In the genomic region with DNA sequence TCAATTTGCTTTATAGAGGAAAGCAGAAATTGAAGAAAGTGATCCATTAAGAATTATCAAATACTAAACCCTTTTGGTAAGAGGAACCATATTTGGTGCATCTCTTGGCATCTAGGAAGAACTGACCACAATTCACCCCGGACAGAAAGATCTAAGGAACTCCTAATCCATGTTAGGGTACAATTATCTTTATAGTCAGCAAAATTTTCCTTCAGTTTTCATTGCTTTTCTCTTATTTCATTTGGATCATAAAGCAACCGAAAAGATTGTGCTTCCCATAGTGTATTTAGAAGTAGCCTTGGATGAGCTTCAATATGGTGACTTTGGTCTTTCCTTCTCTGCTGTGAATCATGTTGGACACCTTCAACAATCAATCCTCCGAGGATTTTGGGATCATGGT, we compare ENCODE assay signal across 3 cellular contexts.
A peak's percentile ranks its signal among the peaks of the same experiment; 100 is the strongest.
TF ChIP-seq lines count a peak whose summit lies in the region.

No MANE protein-coding gene starts in this region.

TF ChIP-seq in HepG2, 621 proteins besides CTCF, POLR2A, EP300 and RAD21:
- TF ChIP-seq MAFK (conservative IDR thresholded peaks at IDR 0.05 in 1 of 2, IDR thresholded peaks at IDR 0.05 in 1 of 2; ENCODE audit: low read length in 2 of 2) (peak; percentile 62 to 79), MAFF (IDR thresholded peaks at IDR 0.05; ENCODE audit: low read depth, low read length) (peak; percentile 63; the same call in 1 of the 2 replicates), POLR2AphosphoS2 (IDR thresholded peaks at IDR 0.05; ENCODE audit: low read depth, low read length) (no peak), KAT2B (IDR thresholded peaks at IDR 0.05; ENCODE audit: borderline replicate concordance, low read depth, low read length) (no peak)
- TF ChIP-seq, protein P1, sequence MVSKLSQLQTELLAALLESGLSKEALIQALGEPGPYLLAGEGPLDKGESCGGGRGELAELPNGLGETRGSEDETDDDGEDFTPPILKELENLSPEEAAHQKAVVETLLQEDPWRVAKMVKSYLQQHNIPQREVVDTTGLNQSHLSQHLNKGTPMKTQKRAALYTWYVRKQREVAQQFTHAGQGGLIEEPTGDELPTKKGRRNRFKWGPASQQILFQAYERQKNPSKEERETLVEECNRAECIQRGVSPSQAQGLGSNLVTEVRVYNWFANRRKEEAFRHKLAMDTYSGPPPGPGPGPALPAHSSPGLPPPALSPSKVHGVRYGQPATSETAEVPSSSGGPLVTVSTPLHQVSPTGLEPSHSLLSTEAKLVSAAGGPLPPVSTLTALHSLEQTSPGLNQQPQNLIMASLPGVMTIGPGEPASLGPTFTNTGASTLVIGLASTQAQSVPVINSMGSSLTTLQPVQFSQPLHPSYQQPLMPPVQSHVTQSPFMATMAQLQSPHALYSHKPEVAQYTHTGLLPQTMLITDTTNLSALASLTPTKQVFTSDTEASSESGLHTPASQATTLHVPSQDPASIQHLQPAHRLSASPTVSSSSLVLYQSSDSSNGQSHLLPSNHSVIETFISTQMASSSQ (IDR thresholded peaks at IDR 0.05; ENCODE audit: low read depth), result no peak
- TF ChIP-seq, protein P1 (CRISPR knock-in tag; IDR thresholded peaks at IDR 0.05; ENCODE audit: borderline replicate concordance), result no peak

TF ChIP-seq in GM23338, 12 proteins besides CTCF, POLR2A, EP300 and RAD21 (continues in another document):
- no peak for TF ChIP-seq JUNB (IDR thresholded peaks at IDR 0.05; ENCODE audit: unreplicated experiment)
- no peak for TF ChIP-seq POLR2AphosphoS5 (IDR thresholded peaks at IDR 0.05; ENCODE audit: low read depth)
- TF ChIP-seq ZNF114 (CRISPR knock-in tag; IDR thresholded peaks at IDR 0.05), result no peak
- no peak for TF ChIP-seq EZH2 (IDR thresholded peaks at IDR 0.05; ENCODE audit: low read depth, unreplicated experiment)
- TF ChIP-seq, protein P2, sequence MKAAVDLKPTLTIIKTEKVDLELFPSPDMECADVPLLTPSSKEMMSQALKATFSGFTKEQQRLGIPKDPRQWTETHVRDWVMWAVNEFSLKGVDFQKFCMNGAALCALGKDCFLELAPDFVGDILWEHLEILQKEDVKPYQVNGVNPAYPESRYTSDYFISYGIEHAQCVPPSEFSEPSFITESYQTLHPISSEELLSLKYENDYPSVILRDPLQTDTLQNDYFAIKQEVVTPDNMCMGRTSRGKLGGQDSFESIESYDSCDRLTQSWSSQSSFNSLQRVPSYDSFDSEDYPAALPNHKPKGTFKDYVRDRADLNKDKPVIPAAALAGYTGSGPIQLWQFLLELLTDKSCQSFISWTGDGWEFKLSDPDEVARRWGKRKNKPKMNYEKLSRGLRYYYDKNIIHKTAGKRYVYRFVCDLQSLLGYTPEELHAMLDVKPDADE (IDR thresholded peaks at IDR 0.05), result no peak
- TF ChIP-seq, protein P3, sequence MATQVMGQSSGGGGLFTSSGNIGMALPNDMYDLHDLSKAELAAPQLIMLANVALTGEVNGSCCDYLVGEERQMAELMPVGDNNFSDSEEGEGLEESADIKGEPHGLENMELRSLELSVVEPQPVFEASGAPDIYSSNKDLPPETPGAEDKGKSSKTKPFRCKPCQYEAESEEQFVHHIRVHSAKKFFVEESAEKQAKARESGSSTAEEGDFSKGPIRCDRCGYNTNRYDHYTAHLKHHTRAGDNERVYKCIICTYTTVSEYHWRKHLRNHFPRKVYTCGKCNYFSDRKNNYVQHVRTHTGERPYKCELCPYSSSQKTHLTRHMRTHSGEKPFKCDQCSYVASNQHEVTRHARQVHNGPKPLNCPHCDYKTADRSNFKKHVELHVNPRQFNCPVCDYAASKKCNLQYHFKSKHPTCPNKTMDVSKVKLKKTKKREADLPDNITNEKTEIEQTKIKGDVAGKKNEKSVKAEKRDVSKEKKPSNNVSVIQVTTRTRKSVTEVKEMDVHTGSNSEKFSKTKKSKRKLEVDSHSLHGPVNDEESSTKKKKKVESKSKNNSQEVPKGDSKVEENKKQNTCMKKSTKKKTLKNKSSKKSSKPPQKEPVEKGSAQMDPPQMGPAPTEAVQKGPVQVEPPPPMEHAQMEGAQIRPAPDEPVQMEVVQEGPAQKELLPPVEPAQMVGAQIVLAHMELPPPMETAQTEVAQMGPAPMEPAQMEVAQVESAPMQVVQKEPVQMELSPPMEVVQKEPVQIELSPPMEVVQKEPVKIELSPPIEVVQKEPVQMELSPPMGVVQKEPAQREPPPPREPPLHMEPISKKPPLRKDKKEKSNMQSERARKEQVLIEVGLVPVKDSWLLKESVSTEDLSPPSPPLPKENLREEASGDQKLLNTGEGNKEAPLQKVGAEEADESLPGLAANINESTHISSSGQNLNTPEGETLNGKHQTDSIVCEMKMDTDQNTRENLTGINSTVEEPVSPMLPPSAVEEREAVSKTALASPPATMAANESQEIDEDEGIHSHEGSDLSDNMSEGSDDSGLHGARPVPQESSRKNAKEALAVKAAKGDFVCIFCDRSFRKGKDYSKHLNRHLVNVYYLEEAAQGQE (IDR thresholded peaks at IDR 0.05; ENCODE audit: unreplicated experiment), result no peak
- TF ChIP-seq NANOG (IDR thresholded peaks at IDR 0.05; ENCODE audit: borderline replicate concordance), result no peak
- TF ChIP-seq CREB1 (CRISPR knock-in tag; IDR thresholded peaks at IDR 0.05; ENCODE audit: low read depth), result no peak
- TF ChIP-seq STAT1 (IDR thresholded peaks at IDR 0.05; ENCODE audit: unreplicated experiment), result no peak

TF ChIP-seq in K562, 482 proteins besides CTCF, POLR2A, EP300 and RAD21:
- TF ChIP-seq, protein P4, sequence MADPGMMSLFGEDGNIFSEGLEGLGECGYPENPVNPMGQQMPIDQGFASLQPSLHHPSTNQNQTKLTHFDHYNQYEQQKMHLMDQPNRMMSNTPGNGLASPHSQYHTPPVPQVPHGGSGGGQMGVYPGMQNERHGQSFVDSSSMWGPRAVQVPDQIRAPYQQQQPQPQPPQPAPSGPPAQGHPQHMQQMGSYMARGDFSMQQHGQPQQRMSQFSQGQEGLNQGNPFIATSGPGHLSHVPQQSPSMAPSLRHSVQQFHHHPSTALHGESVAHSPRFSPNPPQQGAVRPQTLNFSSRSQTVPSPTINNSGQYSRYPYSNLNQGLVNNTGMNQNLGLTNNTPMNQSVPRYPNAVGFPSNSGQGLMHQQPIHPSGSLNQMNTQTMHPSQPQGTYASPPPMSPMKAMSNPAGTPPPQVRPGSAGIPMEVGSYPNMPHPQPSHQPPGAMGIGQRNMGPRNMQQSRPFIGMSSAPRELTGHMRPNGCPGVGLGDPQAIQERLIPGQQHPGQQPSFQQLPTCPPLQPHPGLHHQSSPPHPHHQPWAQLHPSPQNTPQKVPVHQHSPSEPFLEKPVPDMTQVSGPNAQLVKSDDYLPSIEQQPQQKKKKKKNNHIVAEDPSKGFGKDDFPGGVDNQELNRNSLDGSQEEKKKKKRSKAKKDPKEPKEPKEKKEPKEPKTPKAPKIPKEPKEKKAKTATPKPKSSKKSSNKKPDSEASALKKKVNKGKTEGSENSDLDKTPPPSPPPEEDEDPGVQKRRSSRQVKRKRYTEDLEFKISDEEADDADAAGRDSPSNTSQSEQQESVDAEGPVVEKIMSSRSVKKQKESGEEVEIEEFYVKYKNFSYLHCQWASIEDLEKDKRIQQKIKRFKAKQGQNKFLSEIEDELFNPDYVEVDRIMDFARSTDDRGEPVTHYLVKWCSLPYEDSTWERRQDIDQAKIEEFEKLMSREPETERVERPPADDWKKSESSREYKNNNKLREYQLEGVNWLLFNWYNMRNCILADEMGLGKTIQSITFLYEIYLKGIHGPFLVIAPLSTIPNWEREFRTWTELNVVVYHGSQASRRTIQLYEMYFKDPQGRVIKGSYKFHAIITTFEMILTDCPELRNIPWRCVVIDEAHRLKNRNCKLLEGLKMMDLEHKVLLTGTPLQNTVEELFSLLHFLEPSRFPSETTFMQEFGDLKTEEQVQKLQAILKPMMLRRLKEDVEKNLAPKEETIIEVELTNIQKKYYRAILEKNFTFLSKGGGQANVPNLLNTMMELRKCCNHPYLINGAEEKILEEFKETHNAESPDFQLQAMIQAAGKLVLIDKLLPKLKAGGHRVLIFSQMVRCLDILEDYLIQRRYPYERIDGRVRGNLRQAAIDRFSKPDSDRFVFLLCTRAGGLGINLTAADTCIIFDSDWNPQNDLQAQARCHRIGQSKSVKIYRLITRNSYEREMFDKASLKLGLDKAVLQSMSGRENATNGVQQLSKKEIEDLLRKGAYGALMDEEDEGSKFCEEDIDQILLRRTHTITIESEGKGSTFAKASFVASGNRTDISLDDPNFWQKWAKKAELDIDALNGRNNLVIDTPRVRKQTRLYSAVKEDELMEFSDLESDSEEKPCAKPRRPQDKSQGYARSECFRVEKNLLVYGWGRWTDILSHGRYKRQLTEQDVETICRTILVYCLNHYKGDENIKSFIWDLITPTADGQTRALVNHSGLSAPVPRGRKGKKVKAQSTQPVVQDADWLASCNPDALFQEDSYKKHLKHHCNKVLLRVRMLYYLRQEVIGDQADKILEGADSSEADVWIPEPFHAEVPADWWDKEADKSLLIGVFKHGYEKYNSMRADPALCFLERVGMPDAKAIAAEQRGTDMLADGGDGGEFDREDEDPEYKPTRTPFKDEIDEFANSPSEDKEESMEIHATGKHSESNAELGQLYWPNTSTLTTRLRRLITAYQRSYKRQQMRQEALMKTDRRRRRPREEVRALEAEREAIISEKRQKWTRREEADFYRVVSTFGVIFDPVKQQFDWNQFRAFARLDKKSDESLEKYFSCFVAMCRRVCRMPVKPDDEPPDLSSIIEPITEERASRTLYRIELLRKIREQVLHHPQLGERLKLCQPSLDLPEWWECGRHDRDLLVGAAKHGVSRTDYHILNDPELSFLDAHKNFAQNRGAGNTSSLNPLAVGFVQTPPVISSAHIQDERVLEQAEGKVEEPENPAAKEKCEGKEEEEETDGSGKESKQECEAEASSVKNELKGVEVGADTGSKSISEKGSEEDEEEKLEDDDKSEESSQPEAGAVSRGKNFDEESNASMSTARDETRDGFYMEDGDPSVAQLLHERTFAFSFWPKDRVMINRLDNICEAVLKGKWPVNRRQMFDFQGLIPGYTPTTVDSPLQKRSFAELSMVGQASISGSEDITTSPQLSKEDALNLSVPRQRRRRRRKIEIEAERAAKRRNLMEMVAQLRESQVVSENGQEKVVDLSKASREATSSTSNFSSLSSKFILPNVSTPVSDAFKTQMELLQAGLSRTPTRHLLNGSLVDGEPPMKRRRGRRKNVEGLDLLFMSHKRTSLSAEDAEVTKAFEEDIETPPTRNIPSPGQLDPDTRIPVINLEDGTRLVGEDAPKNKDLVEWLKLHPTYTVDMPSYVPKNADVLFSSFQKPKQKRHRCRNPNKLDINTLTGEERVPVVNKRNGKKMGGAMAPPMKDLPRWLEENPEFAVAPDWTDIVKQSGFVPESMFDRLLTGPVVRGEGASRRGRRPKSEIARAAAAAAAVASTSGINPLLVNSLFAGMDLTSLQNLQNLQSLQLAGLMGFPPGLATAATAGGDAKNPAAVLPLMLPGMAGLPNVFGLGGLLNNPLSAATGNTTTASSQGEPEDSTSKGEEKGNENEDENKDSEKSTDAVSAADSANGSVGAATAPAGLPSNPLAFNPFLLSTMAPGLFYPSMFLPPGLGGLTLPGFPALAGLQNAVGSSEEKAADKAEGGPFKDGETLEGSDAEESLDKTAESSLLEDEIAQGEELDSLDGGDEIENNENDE (IDR thresholded peaks at IDR 0.05; ENCODE audit: low read depth, low read length), result no peak
- TF ChIP-seq RFX7 (CRISPR knock-in tag; IDR thresholded peaks at IDR 0.05) (no peak), MAFF (IDR thresholded peaks at IDR 0.05; ENCODE audit: low read length) (peak; percentile 10; the same call in 1 of the 2 replicates), CREBBP (IDR thresholded peaks at IDR 0.05; ENCODE audit: low read depth, low read length) (no peak), RFX5 (IDR thresholded peaks at IDR 0.05; ENCODE audit: low read depth, low read length) (no peak), ZNF668 (CRISPR knock-in tag; IDR thresholded peaks at IDR 0.05) (no peak), ZNF316 (IDR thresholded peaks at IDR 0.05) (peak; percentile 48), CBFA2T2 (conservative IDR thresholded peaks at IDR 0.05) (no peak), SP2 (IDR thresholded peaks at IDR 0.05; ENCODE audit: extremely low read depth, low read depth, low read length, poor library complexity, severe bottlenecking) (no peak), MCM7 (IDR thresholded peaks at IDR 0.05) (no peak)
- TF ChIP-seq, protein P5, sequence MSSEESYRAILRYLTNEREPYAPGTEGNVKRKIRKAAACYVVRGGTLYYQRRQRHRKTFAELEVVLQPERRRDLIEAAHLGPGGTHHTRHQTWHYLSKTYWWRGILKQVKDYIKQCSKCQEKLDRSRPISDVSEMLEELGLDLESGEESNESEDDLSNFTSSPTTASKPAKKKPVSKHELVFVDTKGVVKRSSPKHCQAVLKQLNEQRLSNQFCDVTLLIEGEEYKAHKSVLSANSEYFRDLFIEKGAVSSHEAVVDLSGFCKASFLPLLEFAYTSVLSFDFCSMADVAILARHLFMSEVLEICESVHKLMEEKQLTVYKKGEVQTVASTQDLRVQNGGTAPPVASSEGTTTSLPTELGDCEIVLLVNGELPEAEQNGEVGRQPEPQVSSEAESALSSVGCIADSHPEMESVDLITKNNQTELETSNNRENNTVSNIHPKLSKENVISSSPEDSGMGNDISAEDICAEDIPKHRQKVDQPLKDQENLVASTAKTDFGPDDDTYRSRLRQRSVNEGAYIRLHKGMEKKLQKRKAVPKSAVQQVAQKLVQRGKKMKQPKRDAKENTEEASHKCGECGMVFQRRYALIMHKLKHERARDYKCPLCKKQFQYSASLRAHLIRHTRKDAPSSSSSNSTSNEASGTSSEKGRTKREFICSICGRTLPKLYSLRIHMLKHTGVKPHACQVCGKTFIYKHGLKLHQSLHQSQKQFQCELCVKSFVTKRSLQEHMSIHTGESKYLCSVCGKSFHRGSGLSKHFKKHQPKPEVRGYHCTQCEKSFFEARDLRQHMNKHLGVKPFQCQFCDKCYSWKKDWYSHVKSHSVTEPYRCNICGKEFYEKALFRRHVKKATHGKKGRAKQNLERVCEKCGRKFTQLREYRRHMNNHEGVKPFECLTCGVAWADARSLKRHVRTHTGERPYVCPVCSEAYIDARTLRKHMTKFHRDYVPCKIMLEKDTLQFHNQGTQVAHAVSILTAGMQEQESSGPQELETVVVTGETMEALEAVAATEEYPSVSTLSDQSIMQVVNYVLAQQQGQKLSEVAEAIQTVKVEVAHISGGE (CRISPR knock-in tag; IDR thresholded peaks at IDR 0.05), result no peak
